In genomic region chr2:27412419-27413152, GRCh38 we compare ENCODE assay signal across 16 cellular contexts. TPM values are rescaled to one million over a fixed set of nuclear protein-coding genes. Genes with fewer than 3 reads are reported as not detected.
DNase-seq lines count a peak whose midpoint lies in the region; ATAC-seq, FAIRE-seq and TF ChIP-seq lines count a peak whose summit lies in the region.
"Had no signal": no experiment of that assay in that cellular context is flagged by ENCODE, and none has a peak within 500 bp of the region (broad histone marks: within the 10 kb centered on the region; RNA-seq: fewer than 3 reads in every experiment).

No MANE protein-coding gene starts in this region.

- ATAC-seq in natural killer cell (no peak), K562 (no peak), Right ventricle myocardium inferior (no peak), GM21825 (IDR thresholded peaks at IDR 0.05; ENCODE audit: unreplicated experiment) (no peak)
- no peak for ATAC-seq in natural killer cell treated with Interleukin-12 subunit alpha and Interleukin-12 subunit beta and Interleukin-15 and Interleukin-18, amount 100 ng/mL, for 72 hours

- no peaks in the 10 kb centered on the region for H3K36me3 Mint-ChIP-seq in natural killer cell
- H3K36me3 Mint-ChIP-seq in natural killer cell treated with Interleukin-12 subunit alpha and Interleukin-12 subunit beta and Interleukin-15 and Interleukin-18, amount 100 ng/mL, for 72 hours: peaks cover 5% of the 10 kb centered on the region
- H3K36me3 Mint-ChIP-seq in neural crest cell (ENCODE audit: low read depth): peaks cover 3% of the 10 kb centered on the region

- H3K4me3 Mint-ChIP-seq in natural killer cell (peak overlapping the region; percentile 26), neural crest cell (peak overlapping the region; percentile 60)
- no peak overlapping the region for H3K4me3 Mint-ChIP-seq in natural killer cell treated with Interleukin-12 subunit alpha and Interleukin-12 subunit beta and Interleukin-15 and Interleukin-18, amount 100 ng/mL, for 72 hours

- H3K4me2 ChIP-seq in K562 (ENCODE audit: insufficient read depth, low read length): no peak overlapping the region
- H3K4me2 ChIP-seq: BLaER1 treated with 17β-estradiol and CSF1 and Interleukin-3, amounts not matched to agents 10 nM and 100 nM had no signal

- in situ Hi-C loops in K562 (cut with MboI): no loop called here

- H3K9me1 ChIP-seq in K562 (ENCODE audit: control insufficient read depth, insufficient read depth, low read length): no peaks in the 10 kb centered on the region

- peaks cover 21% of the 10 kb centered on the region for H3K79me2 ChIP-seq in K562 (ENCODE audit: control insufficient read depth, insufficient read depth, low read length)

- peaks cover 10 to 13% of the 10 kb centered on the region in 2 donors for H3K27me3 Mint-ChIP-seq in natural killer cell (ENCODE audit: low read depth in 2 of 2)
- peaks cover 7 to 14% of the 10 kb centered on the region in 2 donors for H3K27me3 Mint-ChIP-seq in natural killer cell treated with Interleukin-12 subunit alpha and Interleukin-12 subunit beta and Interleukin-15 and Interleukin-18, amount 100 ng/mL, for 72 hours
- H3K27me3 Mint-ChIP-seq in neural crest cell (ENCODE audit: low read depth): peaks cover 4% of the 10 kb centered on the region

- H3K9me3 ChIP-seq in K562 (replicated peaks; ENCODE audit: control insufficient read depth, insufficient read depth, low read depth, low read length): no peaks in the 10 kb centered on the region
- H3K9me3 ChIP-seq: HAP-1 had no signal

- H2AFZ ChIP-seq in K562 (ENCODE audit: low read depth, low read length): peak overlapping the region; percentile 27

- no peak overlapping the region for H3K27ac ChIP-seq in K562 (ENCODE audit: extremely low read depth, low read depth, low read length)
- H3K27ac ChIP-seq: BLaER1 treated with 17β-estradiol and CSF1 and Interleukin-3, amounts not matched to agents 10 nM and 100 nM had no signal

- CTCF ChIA-PET in K562 (lab: Yijun Ruan, JAX; ENCODE audit: low intra/inter-chr PET ratio): no interaction called here

- TF ChIP-seq EP300 in K562 (IDR thresholded peaks at IDR 0.05; ENCODE audit: low read length): no peak

- no peak for TF ChIP-seq RAD21 in K562 (CRISPR knock-in tag; conservative IDR thresholded peaks at IDR 0.05 in 1 of 2, IDR thresholded peaks at IDR 0.05 in 1 of 2)

- H3K9me3 Mint-ChIP-seq in natural killer cell: no peaks in the 10 kb centered on the region
- peaks cover 4% of the 10 kb centered on the region for H3K9me3 Mint-ChIP-seq in natural killer cell treated with Interleukin-12 subunit alpha and Interleukin-12 subunit beta and Interleukin-15 and Interleukin-18, amount 100 ng/mL, for 72 hours
- peaks cover 6% of the 10 kb centered on the region for H3K9me3 Mint-ChIP-seq in neural crest cell
- H3K9me3 Mint-ChIP-seq: CD8-positive, alpha-beta memory T cell had no signal

- no peak for TF ChIP-seq CTCF in natural killer cell (IDR thresholded peaks at IDR 0.05)
- no peak for TF ChIP-seq CTCF in K562 (IDR thresholded peaks at IDR 0.05 in 2 of 3, conservative IDR thresholded peaks at IDR 0.05 in 1 of 3; ENCODE audit: insufficient read depth in 2 of 3, low read depth in 1 of 3, low read length in 3 of 3)
- TF ChIP-seq CTCF in neural crest cell (conservative IDR thresholded peaks at IDR 0.05): no peak

- H4K20me1 ChIP-seq in K562 (replicated peaks; ENCODE audit: control insufficient read depth, insufficient read depth, low read length): no peaks in the 10 kb centered on the region

- no peak overlapping the region for H3K9ac ChIP-seq in K562 (ENCODE audit: insufficient read depth in 1 of 2, low read depth in 2 of 2, low read length in 2 of 2)
- H3K9ac ChIP-seq: BLaER1 treated with 17β-estradiol and CSF1 and Interleukin-3, amounts not matched to agents 10 nM and 100 nM had no signal

- H3K36me3 ChIP-seq in K562 (ENCODE audit: control insufficient read depth, insufficient read depth, low read length): peaks cover 1% of the 10 kb centered on the region; the same call in 1 of the 3 replicates

- intact Hi-C loops in natural killer cell (cut with micrococcal nuclease): no loop called here
- intact Hi-C loops in K562 (cut with micrococcal nuclease): no loop called here
- intact Hi-C loops in Right ventricle myocardium inferior (cut with DNase I): no loop called here

- DNase-seq in natural killer cell (no peak), K562 (ENCODE audit: extremely low read depth in 1 of 4, low spot score in 3 of 4) (no peak), neural crest cell (ENCODE audit: low read depth, low spot score) (no peak), Right ventricle myocardium inferior (ENCODE audit: missing footprints) (no peak)
- no peak for DNase-seq in natural killer cell treated with Interleukin-12 subunit alpha and Interleukin-12 subunit beta and Interleukin-15 and Interleukin-18, amount 100 ng/mL, for 72 hours (ENCODE audit: low spot score)
- DNase-seq: 8988T; CD8-positive, alpha-beta memory T cell; COR-L47 had no signal

- no peak for TF ChIP-seq POLR2A in K562 (conservative IDR thresholded peaks at IDR 0.05)

- H3K27ac Mint-ChIP-seq in natural killer cell: no peak overlapping the region
- no peak overlapping the region for H3K27ac Mint-ChIP-seq in natural killer cell treated with Interleukin-12 subunit alpha and Interleukin-12 subunit beta and Interleukin-15 and Interleukin-18, amount 100 ng/mL, for 72 hours
- H3K27ac Mint-ChIP-seq in neural crest cell (ENCODE audit: unreplicated experiment): no peak overlapping the region
- H3K27ac Mint-ChIP-seq: B cell had no signal

- H3K4me1 Mint-ChIP-seq in natural killer cell (peaks cover 16 to 25% of the 10 kb centered on the region in 2 donors), neural crest cell (peaks cover 24% of the 10 kb centered on the region)
- peaks cover 15 to 17% of the 10 kb centered on the region in 2 donors for H3K4me1 Mint-ChIP-seq in natural killer cell treated with Interleukin-12 subunit alpha and Interleukin-12 subunit beta and Interleukin-15 and Interleukin-18, amount 100 ng/mL, for 72 hours (ENCODE audit: low read depth in 2 of 2)

- no peak overlapping the region for H3K4me3 ChIP-seq in K562
- H3K4me3 ChIP-seq: BLaER1 treated with 17β-estradiol and CSF1 and Interleukin-3, amounts not matched to agents 10 nM and 100 nM; HAP-1 had no signal

- peaks cover 6 to 20% of the 10 kb centered on the region in 2 experiments; a peak in 4 of 5 replicates for H3K4me1 ChIP-seq in K562 (replicated peaks in 1 of 2; ENCODE audit: control insufficient read depth in 2 of 2, insufficient read depth in 2 of 2, low read length in 2 of 2)

- POLR2A ChIA-PET in K562 (lab: Yijun Ruan, JAX): interaction anchor here (0.6 kb wide), 1 partner anchor 271 kb away, joined by 4 read pairs; no protein-coding TSS in a partner anchor

- no TSS peak for BruUV-seq in K562 (replicated peaks; lab: Mats Ljungman, UMichigan)

- WGBS in K562 (ENCODE audit: insufficient coverage, low coverage, missing lambda C conversion rate): 71% methylated on average over 9 of the region's 9 CpGs

- no peaks in the 10 kb centered on the region for H3K27me3 ChIP-seq in K562 (ENCODE audit: control insufficient read depth in 2 of 2, insufficient read depth in 2 of 2, low read length in 2 of 2)
- H3K27me3 ChIP-seq: BLaER1 treated with 17β-estradiol and CSF1 and Interleukin-3, amounts not matched to agents 10 nM and 100 nM had no signal

- no peak for FAIRE-seq in K562 (lab: Jason Lieb, UNC)
- FAIRE-seq: D721Med, G401.6, GM12891 had no signal

RNA-seq across cellular contexts. Expression of gene PPM1G, which starts 3.2 kb away (rescaled TPM):
- 10 to 100 TPM; 63.9 to 73.8 (median 69.5) TPM for total RNA-seq in natural killer cell
- 100 to 1,000 TPM; 110 to 158 TPM for total RNA-seq in natural killer cell treated with Interleukin-12 subunit alpha and Interleukin-12 subunit beta and Interleukin-15 and Interleukin-18, amount 100 ng/mL, for 72 hours
- 48.4 and 56.6 TPM in 2 replicates for total RNA-seq in K562 (2011; cell fraction: chromatin; rRNA removed; ENCODE audit: low replicate concordance)
- 33.4 and 34.7 TPM in 2 replicates for total RNA-seq in K562 (2011; cell fraction: nucleolus; rRNA removed)
- total RNA-seq in K562 (2011; cell fraction: nucleoplasm; rRNA removed): 40.2 and 54.0 TPM in 2 replicates
- 164 and 176 TPM in 2 replicates for total RNA-seq in K562 (2014; rRNA removed)
- 153 and 155 TPM in 2 replicates for total RNA-seq in K562 (2014; rRNA removed; fragmentation: Illumina TruSeq; extraction: Trizol)
- 183 and 191 TPM in 2 replicates for total RNA-seq in K562 (2015; rRNA removed; fragmentation: Illumina TruSeq; extraction: Trizol)
- total RNA-seq in K562 (2021): 154 and 173 TPM in 2 replicates
- polyA plus RNA-seq in K562 (2011; rRNA removed): 77.9 and 86.0 TPM in 2 replicates
- polyA plus RNA-seq in K562 (2011; cell fraction: cytosol; rRNA removed): 68.2 and 68.5 TPM in 2 replicates
- 59.6 and 69.6 TPM in 2 replicates for polyA plus RNA-seq in K562 (2011; cell fraction: nucleus; rRNA removed)
- polyA plus RNA-seq in K562 (2012): 132 and 162 TPM in 2 replicates
- 221 and 230 TPM in 2 replicates for polyA plus RNA-seq in K562 (2014; fragmentation: Illumina TruSeq; extraction: Trizol)
- polyA plus RNA-seq in K562 (2014; fragmentation: Nextera tagmentation; extraction: Ambion mirVana): 10 to 100 TPM; 61.7 to 88.8 TPM
- polyA plus RNA-seq in K562 (2014; rRNA removed): 116 and 136 TPM in 2 replicates
- polyA minus RNA-seq in K562 (2011; rRNA and poly(A)+ RNA removed): 168 and 174 TPM in 2 replicates
- 88.1 and 100 TPM in 2 replicates for polyA minus RNA-seq in K562 (2011; cell fraction: cytosol; rRNA and poly(A)+ RNA removed)
- polyA minus RNA-seq in K562 (2011; cell fraction: nucleus; rRNA and poly(A)+ RNA removed): 14.1 and 18.0 TPM in 2 replicates
- 157 and 163 TPM in 2 replicates for total RNA-seq in neural crest cell
- total RNA-seq in Right ventricle myocardium inferior: 35.6 TPM

RNA-seq across cellular contexts. Expression of gene NRBP1, which starts 15.8 kb away (rescaled TPM):
- total RNA-seq in natural killer cell: 100 to 1,000 TPM; 240 to 278 (median 262) TPM
- 100 to 1,000 TPM in 1 of 2 donors, 10 to 100 TPM in 1; 66.0 to 117 TPM for total RNA-seq in natural killer cell treated with Interleukin-12 subunit alpha and Interleukin-12 subunit beta and Interleukin-15 and Interleukin-18, amount 100 ng/mL, for 72 hours
- 136 and 173 TPM in 2 replicates for total RNA-seq in K562 (2011; cell fraction: chromatin; rRNA removed; ENCODE audit: low replicate concordance)
- 69.6 and 80.4 TPM in 2 replicates for total RNA-seq in K562 (2011; cell fraction: nucleolus; rRNA removed)
- total RNA-seq in K562 (2011; cell fraction: nucleoplasm; rRNA removed): 93.0 and 142 TPM in 2 replicates
- total RNA-seq in K562 (2014; rRNA removed): 22.2 and 28.0 TPM in 2 replicates
- 30.7 and 31.8 TPM in 2 replicates for total RNA-seq in K562 (2014; rRNA removed; fragmentation: Illumina TruSeq; extraction: Trizol)
- 40.3 and 41.9 TPM in 2 replicates for total RNA-seq in K562 (2015; rRNA removed; fragmentation: Illumina TruSeq; extraction: Trizol)
- total RNA-seq in K562 (2021): 36.9 and 41.3 TPM in 2 replicates
- 72.3 and 84.5 TPM in 2 replicates for polyA plus RNA-seq in K562 (2011; rRNA removed)
- polyA plus RNA-seq in K562 (2011; cell fraction: cytosol; rRNA removed): 60.8 and 72.5 TPM in 2 replicates
- 90.2 and 94.5 TPM in 2 replicates for polyA plus RNA-seq in K562 (2011; cell fraction: nucleus; rRNA removed)
- polyA plus RNA-seq in K562 (2012): 36.8 and 39.6 TPM in 2 replicates
- polyA plus RNA-seq in K562 (2014; fragmentation: Illumina TruSeq; extraction: Trizol): 50.0 and 50.7 TPM in 2 replicates
- polyA plus RNA-seq in K562 (2014; fragmentation: Nextera tagmentation; extraction: Ambion mirVana): 1 to 10 TPM; 2.9 to 7.8 TPM
- 41.4 and 46.2 TPM in 2 replicates for polyA plus RNA-seq in K562 (2014; rRNA removed)
- polyA minus RNA-seq in K562 (2011; rRNA and poly(A)+ RNA removed): 69.7 and 85.6 TPM in 2 replicates
- polyA minus RNA-seq in K562 (2011; cell fraction: cytosol; rRNA and poly(A)+ RNA removed): 34.2 and 45.7 TPM in 2 replicates
- polyA minus RNA-seq in K562 (2011; cell fraction: nucleus; rRNA and poly(A)+ RNA removed): 35.4 and 59.3 TPM in 2 replicates
- 107 TPM in 2 replicates for total RNA-seq in neural crest cell
- 58.4 TPM for total RNA-seq in Right ventricle myocardium inferior

RNA-seq across cellular contexts. Expression of gene KRTCAP3, which starts 29.6 kb away (rescaled TPM):
- total RNA-seq in natural killer cell: 1 to 10 TPM; 4.4 to 8.4 (median 5.1) TPM
- 1 to 10 TPM; 2.2 to 6.1 TPM for total RNA-seq in natural killer cell treated with Interleukin-12 subunit alpha and Interleukin-12 subunit beta and Interleukin-15 and Interleukin-18, amount 100 ng/mL, for 72 hours
- 8.1 and 14.1 TPM in 2 replicates for total RNA-seq in K562 (2011; cell fraction: chromatin; rRNA removed; ENCODE audit: low replicate concordance)
- 8.9 and 10.2 TPM in 2 replicates for total RNA-seq in K562 (2011; cell fraction: nucleolus; rRNA removed)
- 9.0 and 9.2 TPM in 2 replicates for total RNA-seq in K562 (2011; cell fraction: nucleoplasm; rRNA removed)
- total RNA-seq in K562 (2014; rRNA removed): 0.73 and 0.78 TPM in 2 replicates
- 0.55 TPM in 1 of 2 replicates, not detected in the other for total RNA-seq in K562 (2014; rRNA removed; fragmentation: Illumina TruSeq; extraction: Trizol)
- total RNA-seq in K562 (2015; rRNA removed; fragmentation: Illumina TruSeq; extraction: Trizol): 0.72 and 1.0 TPM in 2 replicates
- total RNA-seq in K562 (2021): 1.0 and 1.4 TPM in 2 replicates
- polyA plus RNA-seq in K562 (2011; rRNA removed): 1.3 and 1.8 TPM in 2 replicates
- 0.74 and 1.7 TPM in 2 replicates for polyA plus RNA-seq in K562 (2011; cell fraction: cytosol; rRNA removed)
- polyA plus RNA-seq in K562 (2011; cell fraction: nucleus; rRNA removed): 13.4 and 19.7 TPM in 2 replicates
- polyA plus RNA-seq in K562 (2012): 2.0 and 4.2 TPM in 2 replicates
- 0.30 and 0.86 TPM in 2 replicates for polyA plus RNA-seq in K562 (2014; fragmentation: Illumina TruSeq; extraction: Trizol)
- under 1 TPM; 0.24 to 0.27 TPM for polyA plus RNA-seq in K562 (2014; fragmentation: Nextera tagmentation; extraction: Ambion mirVana)
- 1.4 and 2.0 TPM in 2 replicates for polyA plus RNA-seq in K562 (2014; rRNA removed)
- polyA minus RNA-seq in K562 (2011; rRNA and poly(A)+ RNA removed): not detected in 2 replicates
- polyA minus RNA-seq in K562 (2011; cell fraction: cytosol; rRNA and poly(A)+ RNA removed): not detected in 2 replicates
- polyA minus RNA-seq in K562 (2011; cell fraction: nucleus; rRNA and poly(A)+ RNA removed): 1.1 and 2.6 TPM in 2 replicates
- total RNA-seq in neural crest cell: 5.5 and 6.9 TPM in 2 replicates
- total RNA-seq in Right ventricle myocardium inferior: 0.60 TPM
- total RNA-seq: H4 had no signal

RNA-seq across cellular contexts. Expression of gene ZNF513, which starts 32.1 kb away (rescaled TPM):
- total RNA-seq in natural killer cell (10 to 100 TPM; 24.2 to 28.1 (median 26.1) TPM), K562 (2014; rRNA removed) (6.7 and 8.0 TPM in 2 replicates), K562 (2014; rRNA removed; fragmentation: Illumina TruSeq; extraction: Trizol) (1.9 and 2.5 TPM in 2 replicates), K562 (2015; rRNA removed; fragmentation: Illumina TruSeq; extraction: Trizol) (7.1 TPM in 2 replicates), K562 (2021) (8.5 and 9.9 TPM in 2 replicates), neural crest cell (26.5 and 27.9 TPM in 2 replicates), Right ventricle myocardium inferior (6.8 TPM)
- total RNA-seq in natural killer cell treated with Interleukin-12 subunit alpha and Interleukin-12 subunit beta and Interleukin-15 and Interleukin-18, amount 100 ng/mL, for 72 hours: 10 to 100 TPM; 21.8 to 23.6 TPM
- 4.9 and 15.7 TPM in 2 replicates for total RNA-seq in K562 (2011; cell fraction: chromatin; rRNA removed; ENCODE audit: low replicate concordance)
- 17.0 and 17.3 TPM in 2 replicates for total RNA-seq in K562 (2011; cell fraction: nucleolus; rRNA removed)
- total RNA-seq in K562 (2011; cell fraction: nucleoplasm; rRNA removed): 7.1 and 8.9 TPM in 2 replicates
- polyA plus RNA-seq in K562 (2011; rRNA removed) (4.4 and 6.6 TPM in 2 replicates), K562 (2014; fragmentation: Illumina TruSeq; extraction: Trizol) (4.1 and 7.4 TPM in 2 replicates), K562 (2014; fragmentation: Nextera tagmentation; extraction: Ambion mirVana) (under 1 TPM; 0.04 to 0.15 TPM), K562 (2014; rRNA removed) (9.7 and 13.6 TPM in 2 replicates)
- 10.0 and 15.4 TPM in 2 replicates for polyA plus RNA-seq in K562 (2011; cell fraction: cytosol; rRNA removed)
- 19.1 and 33.8 TPM in 2 replicates for polyA plus RNA-seq in K562 (2011; cell fraction: nucleus; rRNA removed)
- 7.6 and 12.8 TPM in 2 replicates for polyA plus RNA-seq in K562 (2012)
- 1.9 and 2.3 TPM in 2 replicates for polyA minus RNA-seq in K562 (2011; rRNA and poly(A)+ RNA removed)
- 2.7 and 4.6 TPM in 2 replicates for polyA minus RNA-seq in K562 (2011; cell fraction: cytosol; rRNA and poly(A)+ RNA removed)
- 9.6 and 10.2 TPM in 2 replicates for polyA minus RNA-seq in K562 (2011; cell fraction: nucleus; rRNA and poly(A)+ RNA removed)

RNA-seq across cellular contexts. Expression of gene SNX17, which starts 42.2 kb away (rescaled TPM):
- 100 to 1,000 TPM in 2 of 3 donors, 10 to 100 TPM in 1; 96.3 to 107 (median 100) TPM for total RNA-seq in natural killer cell
- 100 to 1,000 TPM; 100 to 113 TPM for total RNA-seq in natural killer cell treated with Interleukin-12 subunit alpha and Interleukin-12 subunit beta and Interleukin-15 and Interleukin-18, amount 100 ng/mL, for 72 hours
- 127 and 249 TPM in 2 replicates for total RNA-seq in K562 (2011; cell fraction: chromatin; rRNA removed; ENCODE audit: low replicate concordance)
- 127 and 149 TPM in 2 replicates for total RNA-seq in K562 (2011; cell fraction: nucleolus; rRNA removed)
- 132 and 134 TPM in 2 replicates for total RNA-seq in K562 (2011; cell fraction: nucleoplasm; rRNA removed)
- total RNA-seq in K562 (2014; rRNA removed): 61.7 and 80.4 TPM in 2 replicates
- total RNA-seq in K562 (2014; rRNA removed; fragmentation: Illumina TruSeq; extraction: Trizol): 44.1 and 45.3 TPM in 2 replicates
- 53.2 and 54.6 TPM in 2 replicates for total RNA-seq in K562 (2015; rRNA removed; fragmentation: Illumina TruSeq; extraction: Trizol)
- 72.5 and 75.7 TPM in 2 replicates for total RNA-seq in K562 (2021)
- polyA plus RNA-seq in K562 (2011; rRNA removed): 45.8 and 57.3 TPM in 2 replicates
- 65.9 and 86.7 TPM in 2 replicates for polyA plus RNA-seq in K562 (2011; cell fraction: cytosol; rRNA removed)
- 129 and 142 TPM in 2 replicates for polyA plus RNA-seq in K562 (2011; cell fraction: nucleus; rRNA removed)
- 64.3 and 80.0 TPM in 2 replicates for polyA plus RNA-seq in K562 (2012)
- 44.2 and 57.6 TPM in 2 replicates for polyA plus RNA-seq in K562 (2014; fragmentation: Illumina TruSeq; extraction: Trizol)
- polyA plus RNA-seq in K562 (2014; fragmentation: Nextera tagmentation; extraction: Ambion mirVana): 1 to 10 TPM; 3.0 to 7.5 TPM
- polyA plus RNA-seq in K562 (2014; rRNA removed): 58.7 and 60.2 TPM in 2 replicates
- polyA minus RNA-seq in K562 (2011; rRNA and poly(A)+ RNA removed): 62.0 and 62.2 TPM in 2 replicates
- 33.1 and 37.9 TPM in 2 replicates for polyA minus RNA-seq in K562 (2011; cell fraction: cytosol; rRNA and poly(A)+ RNA removed)
- polyA minus RNA-seq in K562 (2011; cell fraction: nucleus; rRNA and poly(A)+ RNA removed): 67.2 and 89.5 TPM in 2 replicates
- total RNA-seq in neural crest cell: 104 and 109 TPM in 2 replicates
- total RNA-seq in Right ventricle myocardium inferior: 57.6 TPM
